21 cellular contexts compared by ENCODE assay signal in genomic region chr14:61033851-61034250, GRCh38. TPM values are rescaled to one million over a fixed set of nuclear protein-coding genes. Genes with fewer than 3 reads are reported as not detected.
DNase-seq lines count a peak whose midpoint lies in the region; ATAC-seq and TF ChIP-seq lines count a peak whose summit lies in the region.
"Had no signal": no experiment of that assay in that cellular context is flagged by ENCODE, and none has a peak within 500 bp of the region (broad histone marks: within the 10 kb centered on the region; RNA-seq: fewer than 3 reads in every experiment).

No MANE protein-coding gene starts in this region.

- H3K79me2 ChIP-seq in GM23248 (ENCODE audit: insufficient read depth), result no peaks in the 10 kb centered on the region

- 0 out of 2 replicates have a peak overlapping the region, but pooled peaks have one; percentile 29 for H3K27ac ChIP-seq in GM23248
- H3K27ac ChIP-seq: pancreas, RWPE1, sigmoid colon, VCaP had no signal

- peaks cover 6% of the 10 kb centered on the region; the same call in 1 of the 2 replicates for H3F3A ChIP-seq in GM23248 (ENCODE audit: insufficient read depth)

- in situ Hi-C loops in GM23248 (cut with MboI), result no loop called here
- in situ Hi-C loops in HAP-1 (cut with MboI; ENCODE audit: low sequenced_read_pairs), result loop anchor here (10.0 kb wide), 1 partner anchor 409 kb away; no protein-coding TSS in a partner anchor

- H3K4me1 ChIP-seq in GM23248 (ENCODE audit: insufficient read depth) (peaks cover 20% of the 10 kb centered on the region), HAP-1 (no peaks in the 10 kb centered on the region)
- H3K4me1 ChIP-seq: pancreas, sigmoid colon had no signal

- CTCF ChIA-PET in activated B cell treated with CpG ODN at 0.5 μM for 24 hours (lab: Charles Lee), result no interaction called here

- no peak for ATAC-seq in activated B cell treated with CpG ODN at 0.5 μM for 24 hours (ENCODE audit: low read depth)
- ATAC-seq in GM21576 (IDR thresholded peaks at IDR 0.05; ENCODE audit: unreplicated experiment), result no peak
- ATAC-seq: activated CD8-positive, alpha-beta T cell treated with anti-CD3 and anti-CD28 coated beads, Interleukin-2, amount 10 ng/mL, durations not matched to agents 7 days and 5 days; pancreas; T-cell had no signal

- no peaks in the 10 kb centered on the region for H3K9me3 ChIP-seq in GM23248 (ENCODE audit: low read depth)
- no peaks in the 10 kb centered on the region for H3K9me3 ChIP-seq in HAP-1
- H3K9me3 ChIP-seq: pancreas, sigmoid colon had no signal

- H3K27ac Mint-ChIP-seq in activated B cell treated with CpG ODN at 0.5 μM for 24 hours, result peak overlapping the region; percentile 67
- H3K27ac Mint-ChIP-seq: activated CD8-positive, alpha-beta T cell treated with anti-CD3 and anti-CD28 coated beads, Interleukin-2, amount 10 ng/mL, durations not matched to agents 7 days and 5 days; activated naive CD8-positive, alpha-beta T cell; T-cell had no signal

- H3K4me1 Mint-ChIP-seq in activated B cell treated with CpG ODN at 0.5 μM for 24 hours, result peaks cover 19% of the 10 kb centered on the region

- no peak overlapping the region for H3K4me3 Mint-ChIP-seq in activated B cell treated with CpG ODN at 0.5 μM for 24 hours
- H3K4me3 Mint-ChIP-seq: activated CD8-positive, alpha-beta T cell treated with anti-CD3 and anti-CD28 coated beads, Interleukin-2, amount 10 ng/mL, durations not matched to agents 7 days and 5 days; activated naive CD8-positive, alpha-beta T cell; T-cell had no signal

- H4K20me1 ChIP-seq in GM23248 (ENCODE audit: insufficient read depth), result no peaks in the 10 kb centered on the region

- POLR2A ChIA-PET in activated B cell treated with CpG ODN at 0.5 μM for 24 hours (lab: Charles Lee), result no interaction called here

- H3K36me3 ChIP-seq in GM23248 (ENCODE audit: low read depth) (no peaks in the 10 kb centered on the region), HAP-1 (replicated peaks) (no peaks in the 10 kb centered on the region)
- H3K36me3 ChIP-seq: pancreas, sigmoid colon had no signal

- H3K9me3 Mint-ChIP-seq in activated B cell treated with CpG ODN at 0.5 μM for 24 hours, result no peaks in the 10 kb centered on the region
- H3K9me3 Mint-ChIP-seq: brain, T-cell had no signal

- no peaks in the 10 kb centered on the region for H3K27me3 ChIP-seq in GM23248 (replicated peaks; ENCODE audit: insufficient read depth)
- no peaks in the 10 kb centered on the region for H3K27me3 ChIP-seq in HAP-1 (ENCODE audit: low read depth)
- H3K27me3 ChIP-seq: dorsolateral prefrontal cortex, pancreas, sigmoid colon had no signal

- H3K4me3 ChIP-seq in GM23248 (no peak overlapping the region), HAP-1 (no peak overlapping the region)
- H3K4me3 ChIP-seq: dorsolateral prefrontal cortex, pancreas, sigmoid colon had no signal

- DNase-seq in AG08395 (ENCODE audit: low spot score), result peak; percentile 7
- peak; percentile 46 for DNase-seq in GM23248
- no peak for DNase-seq in activated B cell treated with CpG ODN at 0.5 μM for 24 hours
- peak; percentile 57 for DNase-seq in iris pigment epithelial cell (ENCODE audit: low read depth)
- DNase-seq in activated naive CD4-positive, alpha-beta T cell treated with Interleukin-2 at 50 U/mL for 16 hours, result no peak
- DNase-seq in NCI-H1105 (lab: John Stamatoyannopoulos, UW), result no peak
- DNase-seq in HAP-1 (ENCODE audit: low spot score in 2 of 2), result no peak
- DNase-seq: activated CD8-positive, alpha-beta T cell treated with anti-CD3 and anti-CD28 coated beads, Interleukin-2, amount 10 ng/mL, durations not matched to agents 7 days and 5 days; erythroblast; GOT3; NCI-H187; pancreas; sigmoid colon; stimulated activated CD4-positive, alpha-beta T cell treated with anti-CD3 and anti-CD28 coated beads, Interleukin-1b, Interleukin-23, amount 100 ng/mL, for 48 hours; T-cell had no signal

- H2AFZ ChIP-seq in GM23248, result no peak overlapping the region

- H3K4me2 ChIP-seq in GM23248 (ENCODE audit: unreplicated experiment), result peak overlapping the region; percentile 73

- H3K9me2 ChIP-seq in GM23248 (ENCODE audit: insufficient read depth), result no peaks in the 10 kb centered on the region

- H3K9ac ChIP-seq in GM23248, result no peak overlapping the region

- no peak for TF ChIP-seq CTCF in activated B cell treated with CpG ODN at 0.5 μM for 24 hours (IDR thresholded peaks at IDR 0.05)

- intact Hi-C loops in activated B cell treated with CpG ODN at 0.5 μM for 24 hours (cut with micrococcal nuclease), result loop anchor here (5.0 kb wide), 1 partner anchor 48 kb away; no protein-coding TSS in a partner anchor

- no peaks in the 10 kb centered on the region for H3K27me3 Mint-ChIP-seq in activated B cell treated with CpG ODN at 0.5 μM for 24 hours
- H3K27me3 Mint-ChIP-seq: activated naive CD8-positive, alpha-beta T cell; brain; T-cell had no signal

- no peaks in the 10 kb centered on the region for H3K36me3 Mint-ChIP-seq in activated B cell treated with CpG ODN at 0.5 μM for 24 hours (ENCODE audit: low read depth)

RNA-seq across cellular contexts. Expression of gene SLC38A6, which starts 52.8 kb away (rescaled TPM):
- total RNA-seq in GM23248 (2014; rRNA removed; shearing (Covaris generic)), result 21.6 and 29.8 TPM in 2 replicates
- 20.7 and 21.5 TPM in 2 replicates for polyA plus RNA-seq in GM23248 (2016; fragmentation: Nextera tagmentation; extraction: Ambion mirVana)
- 10.4 and 10.8 TPM in 2 replicates for total RNA-seq in activated B cell treated with CpG ODN at 0.5 μM for 24 hours

RNA-seq across cellular contexts. Expression of gene TRMT5, which starts 53.0 kb away (rescaled TPM):
- total RNA-seq in GM23248 (2014; rRNA removed; shearing (Covaris generic)), result 5.4 and 8.1 TPM in 2 replicates
- 7.6 and 10.0 TPM in 2 replicates for polyA plus RNA-seq in GM23248 (2016; fragmentation: Nextera tagmentation; extraction: Ambion mirVana)
- 11.5 and 13.2 TPM in 2 replicates for total RNA-seq in activated B cell treated with CpG ODN at 0.5 μM for 24 hours

Comparison
In these comparisons a context has a peak if more than half of its experiments do, and no peak if none do; other contexts are left out.
1. DNase-seq: peak in AG08395 (single experiment), GM23248 (single experiment) and iris pigment epithelial cell (single experiment); none in activated B cell treated with CpG ODN at 0.5 μM for 24 hours (single experiment), activated naive CD4-positive, alpha-beta T cell treated with Interleukin-2 at 50 U/mL for 16 hours (single experiment), NCI-H1105 (single experiment) and HAP-1 (0 of 2).